ENCODE assay signal across 8 cellular contexts in genomic region chr2:84906108-84906899, GRCh38. TPM values are rescaled to one million over a fixed set of nuclear protein-coding genes. Genes with fewer than 3 reads are reported as not detected.
DNase-seq lines count a peak whose midpoint lies in the region; ATAC-seq and TF ChIP-seq lines count a peak whose summit lies in the region.

No MANE protein-coding gene starts in this region.

- no peak overlapping the region for H2AFZ ChIP-seq in ACC112 (ENCODE audit: low read length, unreplicated experiment)

- H3K56ac ChIP-seq in mesendoderm (ENCODE audit: low read length), result peak overlapping the region; percentile 97

- ATAC-seq in GM19025 (IDR thresholded peaks at IDR 0.05; ENCODE audit: low read depth, unreplicated experiment) (peak; percentile 21), HG03175 (IDR thresholded peaks at IDR 0.05; ENCODE audit: unreplicated experiment) (peak; percentile 31), activated B cell treated with CpG ODN at 0.5 μM for 24 hours (ENCODE audit: low read depth) (peak; percentile 9)

- H3K27me3 Mint-ChIP-seq in activated B cell treated with CpG ODN at 0.5 μM for 24 hours, result no peaks in the 10 kb centered on the region

- H3K9me3 ChIP-seq in duodenal mucosa (ENCODE audit: control insufficient read depth in 1 of 2, low read length in 2 of 2), result no peaks in the 10 kb centered on the region

- H3K36me3 ChIP-seq in ACC112 (ENCODE audit: insufficient read depth, low read length) (peaks cover 9% of the 10 kb centered on the region), duodenal mucosa (ENCODE audit: control insufficient read depth in 1 of 2, insufficient read depth in 2 of 2, low read length in 2 of 2) (peaks cover 0 to 5% of the 10 kb centered on the region in 2 donors), mesendoderm (ENCODE audit: control insufficient read depth, insufficient read depth, low read length) (peaks cover 4% of the 10 kb centered on the region)

- H2BK120ac ChIP-seq in mesendoderm (ENCODE audit: low read depth, low read length), result no peak overlapping the region

- peaks cover 49% of the 10 kb centered on the region for H3K4me1 Mint-ChIP-seq in activated B cell treated with CpG ODN at 0.5 μM for 24 hours

- H4K5ac ChIP-seq in mesendoderm (ENCODE audit: low read length), result peak overlapping the region; percentile 82

- WGBS in mesendoderm (ENCODE audit: extremely low coverage, insufficient coverage, low lambda C conversion rate), result no CpG with 5 or more reads among the region's 38 CpGs

- H3K36me3 Mint-ChIP-seq in activated B cell treated with CpG ODN at 0.5 μM for 24 hours (ENCODE audit: low read depth), result peaks cover 29% of the 10 kb centered on the region

- H3K4me3 Mint-ChIP-seq in activated B cell treated with CpG ODN at 0.5 μM for 24 hours, result peak overlapping the region; percentile 93

- H3K18ac ChIP-seq in mesendoderm (ENCODE audit: low read length), result peak overlapping the region; percentile 81

- H3K9me3 Mint-ChIP-seq in activated B cell treated with CpG ODN at 0.5 μM for 24 hours, result peaks cover 4% of the 10 kb centered on the region

- peak overlapping the region; percentile 84 for H3K4me3 ChIP-seq in ACC112 (ENCODE audit: low read depth, low read length)
- H3K4me3 ChIP-seq in duodenal mucosa (ENCODE audit: low read depth in 1 of 2, low read length in 2 of 2), result peak overlapping the region; percentile 89 to 92
- H3K4me3 ChIP-seq in mesendoderm (ENCODE audit: low read length), result peak overlapping the region; percentile 91

- TF ChIP-seq CTCF in activated B cell treated with CpG ODN at 0.5 μM for 24 hours (IDR thresholded peaks at IDR 0.05), result no peak

- peaks cover 7% of the 10 kb centered on the region for H3K4me1 ChIP-seq in ACC112 (ENCODE audit: control insufficient read depth, insufficient read depth, low read length, unreplicated experiment)
- peaks cover 14 to 23% of the 10 kb centered on the region in 2 donors for H3K4me1 ChIP-seq in duodenal mucosa (ENCODE audit: control insufficient read depth in 1 of 2, insufficient read depth in 2 of 2, low read length in 2 of 2)
- H3K4me1 ChIP-seq in mesendoderm (ENCODE audit: control insufficient read depth, low read depth, low read length), result no peaks in the 10 kb centered on the region

- H3K27ac Mint-ChIP-seq in activated B cell treated with CpG ODN at 0.5 μM for 24 hours, result peak overlapping the region; percentile 87

- peak overlapping the region; percentile 74 for H3K4ac ChIP-seq in mesendoderm (ENCODE audit: low read depth, low read length)

- POLR2A ChIA-PET in activated B cell treated with CpG ODN at 0.5 μM for 24 hours (lab: Charles Lee), result interaction anchor here (0.6 to 5.3 kb wide), 22 partner anchors 8 to 512 kb away, joined by 3 to 326 read pairs (median 6); partner anchors contain the start of genes KCMF1, SH2D6, SUCLG1 and TGOLN2

- no peak overlapping the region for H2AK5ac ChIP-seq in mesendoderm (ENCODE audit: low read length)

- H3K79me2 ChIP-seq in ACC112 (ENCODE audit: control insufficient read depth, insufficient read depth, low read length, unreplicated experiment) (peaks cover 15% of the 10 kb centered on the region), mesendoderm (ENCODE audit: control insufficient read depth, insufficient read depth, low read length) (peaks cover 13% of the 10 kb centered on the region)

- H2BK15ac ChIP-seq in mesendoderm (replicated peaks; ENCODE audit: low read depth), result no peak overlapping the region

- peaks cover 3% of the 10 kb centered on the region for H3K79me1 ChIP-seq in mesendoderm (ENCODE audit: low read length)

- intact Hi-C loops in activated B cell treated with CpG ODN at 0.5 μM for 24 hours (cut with micrococcal nuclease), result loop anchor here (5.0 kb wide), 1 partner anchor 631 kb away; the partner anchor contains the start of gene MAT2A

- H3K27me3 ChIP-seq in ACC112 (ENCODE audit: insufficient read depth, low read length), result no peaks in the 10 kb centered on the region
- no peaks in the 10 kb centered on the region for H3K27me3 ChIP-seq in duodenal mucosa (ENCODE audit: control insufficient read depth in 1 of 2, insufficient read depth in 2 of 2, low read length in 2 of 2)
- H3K27me3 ChIP-seq in mesendoderm (ENCODE audit: insufficient read depth, low read length, poor library complexity), result no peaks in the 10 kb centered on the region

- peak overlapping the region; percentile 75 for H3K27ac ChIP-seq in ACC112 (ENCODE audit: low read depth, low read length)
- H3K27ac ChIP-seq in duodenal mucosa (ENCODE audit: low read depth, low read length), result peak overlapping the region; percentile 90
- H3K27ac ChIP-seq in mesendoderm (ENCODE audit: low read depth, low read length), result peak overlapping the region; percentile 72
- peak overlapping the region; percentile 73 for H3K27ac ChIP-seq in substantia nigra (ENCODE audit: low read depth, low read length, poor library complexity, severe bottlenecking)

- peak overlapping the region; percentile 91 for H3K23ac ChIP-seq in mesendoderm (ENCODE audit: low read length)

- peak overlapping the region; percentile 81 for H2BK5ac ChIP-seq in mesendoderm (ENCODE audit: low read length)

- peak overlapping the region; percentile 90 for H3K4me2 ChIP-seq in mesendoderm (ENCODE audit: low read length)

- H4K8ac ChIP-seq in mesendoderm (ENCODE audit: low read depth, low read length), result peak overlapping the region; percentile 30

- peak overlapping the region; percentile 81 to 96 for H3K9ac ChIP-seq in duodenal mucosa (ENCODE audit: low read depth in 1 of 2, low read length in 2 of 2)
- peak overlapping the region; percentile 90 for H3K9ac ChIP-seq in mesendoderm (ENCODE audit: low read length)

- DNase-seq in activated B cell treated with CpG ODN at 0.5 μM for 24 hours, result peak; percentile 54
- DNase-seq in mesendoderm, result no peak
- DNase-seq in substantia nigra (lab: John Stamatoyannopoulos, UW), result peak in 16 of 49 donors; percentile 9 to 57 (median 23)
- DNase-seq in AG08396 (ENCODE audit: low spot score), result no peak

- CTCF ChIA-PET in activated B cell treated with CpG ODN at 0.5 μM for 24 hours (lab: Charles Lee), result interaction anchor here (0.6 to 6.0 kb wide), 9 partner anchors 8 to 60 kb away, joined by 3 to 67 read pairs (median 8); partner anchors contain the start of gene TRABD2A

RNA-seq across cellular contexts. Expression of gene TMSB10, which starts 0.8 kb away (rescaled TPM):
- total RNA-seq in activated B cell treated with CpG ODN at 0.5 μM for 24 hours, result 925 and 1,069 TPM in 2 replicates
- polyA plus RNA-seq in mesendoderm (2013, experiment 1 of 2), result 1,538 TPM
- 1,586 TPM for polyA plus RNA-seq in mesendoderm (2013, experiment 2 of 2)

RNA-seq across cellular contexts. Expression of gene TRABD2A, which starts 25.4 kb away (rescaled TPM):
- total RNA-seq in activated B cell treated with CpG ODN at 0.5 μM for 24 hours, result 3.4 and 4.5 TPM in 2 replicates
- 13.4 TPM for polyA plus RNA-seq in mesendoderm (2013, experiment 1 of 2)
- polyA plus RNA-seq in mesendoderm (2013, experiment 2 of 2), result 14.1 TPM
